14 cellular contexts compared by ENCODE assay signal in the genomic region with DNA sequence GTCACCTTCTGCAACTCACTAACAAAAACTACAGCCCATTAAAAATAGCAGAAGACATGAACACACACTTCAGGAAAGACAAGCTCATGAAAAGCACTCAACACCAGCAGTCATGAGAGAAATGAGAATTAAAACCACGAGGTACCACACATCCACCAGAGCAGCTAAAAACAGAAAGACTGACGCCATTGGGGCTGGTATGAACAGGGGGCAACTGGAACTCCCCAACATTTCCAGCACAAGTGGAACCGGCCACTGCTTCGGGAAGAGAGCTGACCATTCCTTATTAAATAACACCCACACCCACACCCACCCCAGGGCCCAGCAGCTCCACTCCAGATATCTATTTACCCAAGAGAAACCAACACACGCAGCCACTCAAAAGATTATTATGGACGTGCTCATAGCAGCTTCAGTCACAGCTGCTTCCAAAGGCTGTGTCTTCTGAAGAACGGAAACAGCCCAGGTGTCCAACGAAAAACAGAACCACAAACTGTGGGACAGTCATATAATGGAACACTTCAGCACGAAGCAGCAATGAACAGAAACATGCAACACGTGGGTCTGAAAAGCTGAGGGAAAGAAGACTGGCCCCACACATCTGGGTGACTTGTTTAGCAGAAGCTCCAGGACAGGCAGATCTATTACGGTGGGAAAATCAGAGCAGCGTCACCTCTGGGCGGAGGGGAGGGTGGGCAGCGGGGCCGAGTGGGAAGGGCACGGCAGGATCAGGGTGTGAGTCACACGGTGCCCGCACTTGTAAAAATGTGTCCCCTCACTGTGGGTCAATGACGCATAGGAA. TPM values are rescaled to one million over a fixed set of nuclear protein-coding genes. Genes with fewer than 3 reads are reported as not detected.
DNase-seq lines count a peak whose midpoint lies in the region; ATAC-seq and TF ChIP-seq lines count a peak whose summit lies in the region.
"Had no signal": no experiment of that assay in that cellular context is flagged by ENCODE, and none has a peak within 500 bp of the region (broad histone marks: within the 10 kb centered on the region; RNA-seq: fewer than 3 reads in every experiment).

No MANE protein-coding gene starts in this region.

- no peak overlapping the region for H3K9ac ChIP-seq in Karpas-422 (ENCODE audit: low read length)
- H3K9ac ChIP-seq: SK-N-SH had no signal

- no peak overlapping the region for H2AFZ ChIP-seq in Karpas-422 (ENCODE audit: low read length)

- H3K9me2 ChIP-seq in Karpas-422 (replicated peaks; ENCODE audit: insufficient read depth, low read length), result no peaks in the 10 kb centered on the region
- H3K9me2 ChIP-seq: SK-N-SH had no signal

- no peaks in the 10 kb centered on the region for H3K79me2 ChIP-seq in Karpas-422 (ENCODE audit: low read length)

- peak overlapping the region; percentile 23 to 60 for H3K4me3 Mint-ChIP-seq in effector memory CD8-positive, alpha-beta T cell
- H3K4me3 Mint-ChIP-seq: activated CD4-positive, alpha-beta T cell treated with anti-CD3 and anti-CD28 coated beads, Interleukin-2, amount 10 ng/mL, durations not matched to agents 7 days and 5 days had no signal

- peak overlapping the region; percentile 89 to 92 for H3K27ac Mint-ChIP-seq in effector memory CD8-positive, alpha-beta T cell
- H3K27ac Mint-ChIP-seq: activated CD4-positive, alpha-beta T cell treated with anti-CD3 and anti-CD28 coated beads, Interleukin-2, amount 10 ng/mL, durations not matched to agents 7 days and 5 days had no signal

- peaks cover 5% of the 10 kb centered on the region for H3K36me3 ChIP-seq in Karpas-422 (ENCODE audit: insufficient read depth, low read length)

- DNase-seq in A172 (ENCODE audit: low spot score), result peak; percentile 89
- DNase-seq in GM12865 (ENCODE audit: low read depth), result peak; percentile 76
- peak; percentile 75 for DNase-seq in Jurkat, Clone E6-1 (ENCODE audit: low read depth, low spot score)
- DNase-seq in effector memory CD8-positive, alpha-beta T cell, result peak; percentile 25 to 33 (median 31)
- DNase-seq in HuH-7 (ENCODE audit: low spot score), result no peak
- DNase-seq in Karpas-422, result no peak
- DNase-seq in NCI-H82 treated with DMSO at 0.1 percent for 48 hours (lab: John Stamatoyannopoulos, UW; ENCODE audit: unreplicated experiment), result no peak
- DNase-seq: activated CD4-positive, alpha-beta T cell treated with anti-CD3 and anti-CD28 coated beads, Interleukin-2, amount 10 ng/mL, durations not matched to agents 7 days and 5 days; BE2C; erythroblast; NCI-H69; SK-N-SH had no signal

- H3K27ac ChIP-seq in Karpas-422 (ENCODE audit: low read length), result no peak overlapping the region
- H3K27ac ChIP-seq: ascending aorta had no signal

- no peak overlapping the region for H3K4me2 ChIP-seq in Karpas-422 (ENCODE audit: low read depth, low read length, poor library complexity, severe bottlenecking)
- H3K4me2 ChIP-seq: SK-N-SH had no signal

- H3K4me3 ChIP-seq in GM12865 (ENCODE audit: low read depth, low read length), result no peak overlapping the region
- H3K4me3 ChIP-seq in Jurkat, Clone E6-1 (ENCODE audit: low read length), result no peak overlapping the region
- no peak overlapping the region for H3K4me3 ChIP-seq in Karpas-422 (ENCODE audit: low read length)
- H3K4me3 ChIP-seq: ascending aorta had no signal

- TF ChIP-seq CTCF in GM12865 (IDR thresholded peaks at IDR 0.05; ENCODE audit: insufficient read depth, low read depth, low read length, missing control alignments), result no peak

- no peaks in the 10 kb centered on the region for H4K20me1 ChIP-seq in Karpas-422 (ENCODE audit: insufficient read depth, low read depth, low read length)

- H3K9me3 ChIP-seq in Karpas-422 (ENCODE audit: low read length), result no peaks in the 10 kb centered on the region
- H3K9me3 ChIP-seq: ascending aorta, BE2C, SK-N-SH had no signal

- peak; percentile 88 for ATAC-seq in effector memory CD8-positive, alpha-beta T cell (replicated peaks)
- ATAC-seq in HG02610 (IDR thresholded peaks at IDR 0.05; ENCODE audit: unreplicated experiment), result no peak

- peaks cover 19 to 22% of the 10 kb centered on the region in 2 donors for H3K4me1 Mint-ChIP-seq in effector memory CD8-positive, alpha-beta T cell (ENCODE audit: low read depth in 2 of 2)

- H3K9me3 Mint-ChIP-seq in effector memory CD8-positive, alpha-beta T cell, result no peaks in the 10 kb centered on the region
- H3K9me3 Mint-ChIP-seq: activated CD4-positive, alpha-beta T cell treated with anti-CD3 and anti-CD28 coated beads, Interleukin-2, amount 10 ng/mL, durations not matched to agents 7 days and 5 days had no signal

- H3K4me1 ChIP-seq in Karpas-422 (ENCODE audit: low read length), result no peaks in the 10 kb centered on the region
- H3K4me1 ChIP-seq: ascending aorta had no signal

- peaks cover 83% of the 10 kb centered on the region for H3K36me3 Mint-ChIP-seq in effector memory CD8-positive, alpha-beta T cell (ENCODE audit: insufficient read depth)

- no peaks in the 10 kb centered on the region for H3K27me3 Mint-ChIP-seq in effector memory CD8-positive, alpha-beta T cell
- H3K27me3 Mint-ChIP-seq: activated CD4-positive, alpha-beta T cell treated with anti-CD3 and anti-CD28 coated beads, Interleukin-2, amount 10 ng/mL, durations not matched to agents 7 days and 5 days had no signal

- H3K27me3 ChIP-seq in Karpas-422 (ENCODE audit: low read length), result no peaks in the 10 kb centered on the region
- H3K27me3 ChIP-seq: ascending aorta, BE2C had no signal

RNA-seq across cellular contexts. Expression of a gene that starts 41.1 kb away (rescaled TPM):
- 18.4 and 33.8 TPM in 2 replicates for total RNA-seq in A172 (2014; rRNA removed; shearing (Covaris generic))
- polyA plus RNA-seq in Jurkat, Clone E6-1 (2012; ENCODE audit: insufficient read depth, insufficient read length), result 77.1 TPM
- 21.1 and 30.1 TPM in 2 replicates for total RNA-seq in Karpas-422 (2014; rRNA removed; shearing (Covaris generic); ENCODE audit: low replicate concordance)

Comparison
In these comparisons a context has a peak if more than half of its experiments do, and no peak if none do; other contexts are left out.
1. DNase-seq: peak in A172 (single experiment), GM12865 (single experiment), Jurkat, Clone E6-1 (single experiment) and effector memory CD8-positive, alpha-beta T cell (3 of 3); none in HuH-7 (single experiment), Karpas-422 (single experiment) and NCI-H82 treated with DMSO at 0.1 percent for 48 hours (single experiment).